In genomic region chr12:101642115-101643067, GRCh38 we compare ENCODE assay signal across 8 cellular contexts. TPM values are rescaled to one million over a fixed set of nuclear protein-coding genes. Genes with fewer than 3 reads are reported as not detected.
A peak's percentile ranks its signal among the peaks of the same experiment; 100 is the strongest.
DNase-seq lines count a peak whose midpoint lies in the region; ATAC-seq and TF ChIP-seq lines count a peak whose summit lies in the region.

No MANE protein-coding gene starts in this region.

- no peak overlapping the region for H3K27ac Mint-ChIP-seq in activated naive CD8-positive, alpha-beta T cell treated with anti-CD3 and anti-CD28 coated beads for 36 hours

- no peaks in the 10 kb centered on the region for H3K36me3 ChIP-seq in skeletal muscle satellite cell (ENCODE audit: insufficient read depth, low read length)

- peak overlapping the region; percentile 51 for H3K4me2 ChIP-seq in skeletal muscle satellite cell (ENCODE audit: low read length)

- H3K4me1 ChIP-seq in skeletal muscle satellite cell (ENCODE audit: control insufficient read depth, insufficient read depth, low read length), result no peaks in the 10 kb centered on the region

- POLR2A ChIA-PET in GM10248 (lab: Yijun Ruan, JAX), result no interaction called here

- no peak overlapping the region for H3K9ac ChIP-seq in skeletal muscle satellite cell (ENCODE audit: low read depth, low read length)

- H3K9me3 ChIP-seq in skeletal muscle satellite cell (replicated peaks; ENCODE audit: low read length), result no peaks in the 10 kb centered on the region

- TF ChIP-seq CTCF in GM10248 (IDR thresholded peaks at IDR 0.05; ENCODE audit: control extremely low read depth, extremely low read depth, low read depth, missing control alignments), result no peak

- no peaks in the 10 kb centered on the region for H3K36me3 Mint-ChIP-seq in activated naive CD8-positive, alpha-beta T cell treated with anti-CD3 and anti-CD28 coated beads for 36 hours

- peak overlapping the region; percentile 70 for H3K4me3 Mint-ChIP-seq in activated naive CD8-positive, alpha-beta T cell treated with anti-CD3 and anti-CD28 coated beads for 36 hours

- H3K4me3 ChIP-seq in skeletal muscle satellite cell (ENCODE audit: low read length), result no peak overlapping the region

- ATAC-seq in GM21381 (IDR thresholded peaks at IDR 0.05; ENCODE audit: unreplicated experiment) (no peak), HG02759 (IDR thresholded peaks at IDR 0.05; ENCODE audit: unreplicated experiment) (no peak)

- CTCF ChIA-PET in GM10248 (lab: Yijun Ruan, JAX), result interaction anchor here (1.3 to 2.0 kb wide), 3 partner anchors 11 to 131 kb away, joined by 3 to 5 read pairs (median 3); no protein-coding TSS in a partner anchor

- H3K27me3 ChIP-seq in skeletal muscle satellite cell (ENCODE audit: control insufficient read depth, insufficient read depth, low read length), result no peaks in the 10 kb centered on the region

- H3K9me3 Mint-ChIP-seq in activated naive CD8-positive, alpha-beta T cell treated with anti-CD3 and anti-CD28 coated beads for 36 hours, result no peaks in the 10 kb centered on the region

- peaks cover 3% of the 10 kb centered on the region for H3K4me1 Mint-ChIP-seq in activated naive CD8-positive, alpha-beta T cell treated with anti-CD3 and anti-CD28 coated beads for 36 hours

- peaks cover 37% of the 10 kb centered on the region for H3K27me3 Mint-ChIP-seq in activated naive CD8-positive, alpha-beta T cell treated with anti-CD3 and anti-CD28 coated beads for 36 hours

- DNase-seq in DMS79 (lab: John Stamatoyannopoulos, UW) (peak; percentile 7), DMS79 treated with DMSO at 0.1 percent for 48 hours (lab: John Stamatoyannopoulos, UW) (no peak), iPS-NIHi11 (ENCODE audit: low spot score) (peak; percentile 85), GM10248 (ENCODE audit: extremely low spot score) (no peak)
- DNase-seq in activated naive CD8-positive, alpha-beta T cell treated with anti-CD3 and anti-CD28 coated beads for 36 hours, result peak; percentile 9

RNA-seq across cellular contexts. Expression of gene MYBPC1, which starts 47.6 kb away (rescaled TPM):
- total RNA-seq in activated naive CD8-positive, alpha-beta T cell treated with anti-CD3 and anti-CD28 coated beads for 36 hours, result not detected
- total RNA-seq in skeletal muscle satellite cell (2012; rRNA removed), result not detected in 2 replicates

RNA-seq across cellular contexts. Expression of gene CHPT1, which starts 55.0 kb away (rescaled TPM):
- 10 to 100 TPM; 21.5 to 22.8 TPM for total RNA-seq in activated naive CD8-positive, alpha-beta T cell treated with anti-CD3 and anti-CD28 coated beads for 36 hours
- total RNA-seq in skeletal muscle satellite cell (2012; rRNA removed), result 25.3 and 32.3 TPM in 2 replicates

Comparison
In these comparisons a context has a peak if more than half of its experiments do, and no peak if none do; other contexts are left out.
1. DNase-seq: peak in DMS79 (single experiment), activated naive CD8-positive, alpha-beta T cell treated with anti-CD3 and anti-CD28 coated beads for 36 hours (single experiment) and iPS-NIHi11 (single experiment); none in DMS79 treated with DMSO at 0.1 percent for 48 hours (single experiment) and GM10248 (single experiment).